In the genomic region with DNA sequence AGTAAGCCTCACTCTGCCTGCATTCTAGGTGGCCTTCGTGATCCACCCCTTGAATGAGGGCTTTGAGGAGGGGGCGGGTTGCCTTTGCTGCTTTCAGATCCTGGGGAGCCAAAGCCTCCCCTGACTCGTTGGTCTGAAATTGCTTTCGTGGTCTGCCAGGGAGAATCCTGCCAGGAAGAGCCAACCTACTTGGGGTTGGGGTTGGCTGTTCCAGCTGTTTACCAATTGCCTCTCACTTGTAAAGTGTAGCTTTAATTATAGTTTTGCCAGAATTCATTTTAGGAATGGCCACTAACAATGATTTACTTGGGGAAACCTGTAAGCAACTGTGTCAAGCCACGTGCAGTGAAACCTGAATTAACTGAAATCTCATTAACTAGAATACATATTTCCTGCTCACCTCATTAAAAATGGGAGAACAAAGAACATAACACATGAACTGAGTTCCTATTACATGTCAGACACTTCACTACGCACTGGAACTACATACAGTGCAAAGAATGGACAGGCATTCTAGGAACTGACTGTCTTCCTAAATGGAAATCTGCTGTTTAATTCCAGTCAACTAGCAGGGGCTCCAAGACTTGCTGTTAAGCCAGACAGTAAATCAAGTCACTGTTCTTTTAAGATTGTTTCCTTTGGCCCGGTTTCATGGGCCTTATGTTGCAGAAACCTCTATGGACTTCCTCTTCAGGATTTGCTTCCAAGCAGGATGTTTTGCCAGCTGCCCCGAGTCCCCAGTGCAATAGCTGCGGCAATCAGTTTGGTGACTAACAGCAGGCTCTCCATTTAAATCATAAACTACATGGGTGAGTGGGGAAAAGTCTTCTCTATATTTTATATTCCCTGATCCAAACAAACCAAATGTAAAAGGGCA, we compare ENCODE assay signal across 12 cellular contexts. TPM values are rescaled to one million over a fixed set of nuclear protein-coding genes. Genes with fewer than 3 reads are reported as not detected.
DNase-seq lines count a peak whose midpoint lies in the region; ATAC-seq and TF ChIP-seq lines count a peak whose summit lies in the region.
"Had no signal": no experiment of that assay in that cellular context is flagged by ENCODE, and none has a peak within 500 bp of the region (broad histone marks: within the 10 kb centered on the region; RNA-seq: fewer than 3 reads in every experiment).

No MANE protein-coding gene starts in this region.

- H3K27ac ChIP-seq in BLaER1 treated with 17β-estradiol and CSF1 and Interleukin-3, amounts not matched to agents 10 nM and 100 nM: no peak overlapping the region
- H3K27ac ChIP-seq in body of pancreas (no peak overlapping the region), Karpas-422 (ENCODE audit: low read length) (no peak overlapping the region)

- H3K27ac Mint-ChIP-seq in HFFc6: no peak overlapping the region; the same call in 1 of the 2 replicates

- H3K36me3 Mint-ChIP-seq in HFFc6 (ENCODE audit: low read depth): no peaks in the 10 kb centered on the region

- WGBS in body of pancreas, 2 donors: 30 to 56% methylated on average over 6 to 9 of the region's 9 CpGs

- H2AFZ ChIP-seq in Karpas-422 (ENCODE audit: low read length): no peak overlapping the region

- no peak for ATAC-seq in body of pancreas

- no peaks in the 10 kb centered on the region for H3K79me2 ChIP-seq in Karpas-422 (ENCODE audit: low read length)

- H4K20me1 ChIP-seq in BLaER1 treated with 17β-estradiol and CSF1 and Interleukin-3, amounts not matched to agents 10 nM and 100 nM: no peaks in the 10 kb centered on the region; a peak in 2 of 22 replicates
- H4K20me1 ChIP-seq in Karpas-422 (ENCODE audit: insufficient read depth, low read depth, low read length): 0 out of 2 replicates have a peak, but pooled peaks cover 4% of the 10 kb centered on the region

- H3K4me2 ChIP-seq in BLaER1 treated with 17β-estradiol and CSF1 and Interleukin-3, amounts not matched to agents 10 nM and 100 nM: peak overlapping the region in 10 of 11 experiments; percentile 6 to 44 (median 25); a peak in 14 of 22 replicates
- H3K4me2 ChIP-seq in Karpas-422 (ENCODE audit: low read depth, low read length, poor library complexity, severe bottlenecking): no peak overlapping the region

- in situ Hi-C loops in KBM-7 (cut with MboI; ENCODE audit: low pct_unique_long_range_greater_than_20kb, low sequenced_read_pairs): no loop called here

- H3K4me3 ChIP-seq in BLaER1 treated with 17β-estradiol and CSF1 and Interleukin-3, amounts not matched to agents 10 nM and 100 nM: no peak overlapping the region
- H3K4me3 ChIP-seq in body of pancreas (no peak overlapping the region), Karpas-422 (ENCODE audit: low read length) (no peak overlapping the region)
- H3K4me3 ChIP-seq: lung had no signal

- TF ChIP-seq CTCF in HFFc6 (IDR thresholded peaks at IDR 0.05) (no peak), body of pancreas (IDR thresholded peaks at IDR 0.05) (no peak)

- H3K27me3 ChIP-seq in BLaER1 treated with 17β-estradiol and CSF1 and Interleukin-3, amounts not matched to agents 10 nM and 100 nM: no peaks in the 10 kb centered on the region
- H3K27me3 ChIP-seq in body of pancreas: no peaks in the 10 kb centered on the region
- no peaks in the 10 kb centered on the region for H3K27me3 ChIP-seq in Karpas-422 (ENCODE audit: low read length)

- intact Hi-C loops in body of pancreas (cut with DNase I): no loop called here

- H3K36me3 ChIP-seq in BLaER1 treated with 17β-estradiol and CSF1 and Interleukin-3, amounts not matched to agents 10 nM and 100 nM: peaks cover 3 to 49% (median 27%) of the 10 kb centered on the region in 11 experiments; a peak in 17 of 22 replicates
- no peaks in the 10 kb centered on the region for H3K36me3 ChIP-seq in body of pancreas (replicated peaks in 1 of 2; ENCODE audit: insufficient read depth in 1 of 2, low read depth in 2 of 2)
- no peaks in the 10 kb centered on the region for H3K36me3 ChIP-seq in Karpas-422 (ENCODE audit: insufficient read depth, low read length)

- no peak overlapping the region; a peak in 1 of 22 replicates for H3K9ac ChIP-seq in BLaER1 treated with 17β-estradiol and CSF1 and Interleukin-3, amounts not matched to agents 10 nM and 100 nM
- no peak overlapping the region for H3K9ac ChIP-seq in Karpas-422 (ENCODE audit: low read length)

- H3K4me3 Mint-ChIP-seq in HFFc6: no peak overlapping the region

- no peaks in the 10 kb centered on the region for H3K9me2 ChIP-seq in Karpas-422 (replicated peaks; ENCODE audit: insufficient read depth, low read length)

- H3K9me3 ChIP-seq in BLaER1 treated with 17β-estradiol and CSF1 and Interleukin-3, amounts not matched to agents 10 nM and 100 nM (replicated peaks in 1 of 11): no peaks in the 10 kb centered on the region
- H3K9me3 ChIP-seq in body of pancreas (no peaks in the 10 kb centered on the region), Karpas-422 (ENCODE audit: low read length) (no peaks in the 10 kb centered on the region)

- peaks cover 10% of the 10 kb centered on the region for H3K4me1 Mint-ChIP-seq in HFFc6 (ENCODE audit: low read depth)

- H3K27me3 Mint-ChIP-seq in HFFc6 (ENCODE audit: insufficient read depth): no peaks in the 10 kb centered on the region

- H3K9me3 Mint-ChIP-seq in HFFc6: no peaks in the 10 kb centered on the region

- TF ChIP-seq POLR2A in body of pancreas (IDR thresholded peaks at IDR 0.05): no peak

- peaks cover 47 to 68% (median 60%) of the 10 kb centered on the region in 10 experiments for H3K4me1 ChIP-seq in BLaER1 treated with 17β-estradiol and CSF1 and Interleukin-3, amounts not matched to agents 10 nM and 100 nM
- H3K4me1 ChIP-seq in body of pancreas (no peaks in the 10 kb centered on the region), Karpas-422 (ENCODE audit: low read length) (peaks cover 24% of the 10 kb centered on the region)

- DNase-seq in HFFc6: peak; percentile 22
- DNase-seq in body of pancreas: peak; percentile 11 to 17 (median 15)
- DNase-seq in lung microvascular endothelial cell (ENCODE audit: low read depth in 2 of 2): peak; percentile 52 to 78
- no peak for DNase-seq in NCI-H146 treated with DMSO at 0.1 percent for 48 hours (lab: John Stamatoyannopoulos, UW; ENCODE audit: unreplicated experiment)
- DNase-seq in Karpas-422: no peak
- no peak for DNase-seq in KBM-7
- DNase-seq in occipital lobe (lab: John Stamatoyannopoulos, UW): no peak
- DNase-seq: amniotic stem cell; DMS79 treated with DMSO at 0.1 percent for 48 hours; stimulated activated naive CD4-positive, alpha-beta T cell treated with Interleukin-2 at 50 U/mL for 16 hours had no signal

RNA-seq across cellular contexts. Expression of a gene that starts 16.4 kb away (rescaled TPM):
- 10 to 100 TPM in 1 of 6 experiments, 1 to 10 TPM in 5; 7.5 to 10.6 (median 8.9) TPM for total RNA-seq in HFFc6 (2021; fragmentation: NEBNext Ultra II Directional; extraction: Animal tissue kit (Norgen Biotek cat#: 25700))
- total RNA-seq in body of pancreas (1 to 10 TPM; 3.9 to 4.0 TPM), lung microvascular endothelial cell (2.8 and 3.4 TPM in 2 replicates), occipital lobe (14.0 TPM)
- 10.1 and 18.0 TPM in 2 replicates for total RNA-seq in Karpas-422 (2014; rRNA removed; shearing (Covaris generic); ENCODE audit: low replicate concordance)

RNA-seq across cellular contexts. Expression of a gene that starts 48.2 kb away (rescaled TPM):
- total RNA-seq in HFFc6 (2021; fragmentation: NEBNext Ultra II Directional; extraction: Animal tissue kit (Norgen Biotek cat#: 25700)): 10 to 100 TPM; 83.5 to 99.4 (median 94.4) TPM
- total RNA-seq in body of pancreas: 10 to 100 TPM; 23.1 to 35.9 TPM
- total RNA-seq in lung microvascular endothelial cell: 14.6 and 16.3 TPM in 2 replicates
- total RNA-seq in Karpas-422 (2014; rRNA removed; shearing (Covaris generic); ENCODE audit: low replicate concordance): 43.0 and 54.7 TPM in 2 replicates
- total RNA-seq in occipital lobe: 28.1 TPM

RNA-seq across cellular contexts. Expression of a gene that starts 57.4 kb away (rescaled TPM):
- total RNA-seq in HFFc6 (2021; fragmentation: NEBNext Ultra II Directional; extraction: Animal tissue kit (Norgen Biotek cat#: 25700)): 10 to 100 TPM; 23.2 to 28.8 (median 24.4) TPM
- 10 to 100 TPM in 1 of 2 donors, 1 to 10 TPM in 1; 8.2 to 17.4 TPM for total RNA-seq in body of pancreas
- total RNA-seq in lung microvascular endothelial cell: 28.8 and 35.1 TPM in 2 replicates
- total RNA-seq in Karpas-422 (2014; rRNA removed; shearing (Covaris generic); ENCODE audit: low replicate concordance): 36.7 and 44.0 TPM in 2 replicates
- total RNA-seq in occipital lobe: 28.1 TPM

Comparison
In these comparisons a context has a peak if more than half of its experiments do, and no peak if none do; other contexts are left out.
1. DNase-seq: peak in HFFc6 (single experiment), body of pancreas (4 of 4) and lung microvascular endothelial cell (2 of 2); none in NCI-H146 treated with DMSO at 0.1 percent for 48 hours (single experiment), Karpas-422 (single experiment), KBM-7 (single experiment) and occipital lobe (single experiment).